In the genomic region with DNA sequence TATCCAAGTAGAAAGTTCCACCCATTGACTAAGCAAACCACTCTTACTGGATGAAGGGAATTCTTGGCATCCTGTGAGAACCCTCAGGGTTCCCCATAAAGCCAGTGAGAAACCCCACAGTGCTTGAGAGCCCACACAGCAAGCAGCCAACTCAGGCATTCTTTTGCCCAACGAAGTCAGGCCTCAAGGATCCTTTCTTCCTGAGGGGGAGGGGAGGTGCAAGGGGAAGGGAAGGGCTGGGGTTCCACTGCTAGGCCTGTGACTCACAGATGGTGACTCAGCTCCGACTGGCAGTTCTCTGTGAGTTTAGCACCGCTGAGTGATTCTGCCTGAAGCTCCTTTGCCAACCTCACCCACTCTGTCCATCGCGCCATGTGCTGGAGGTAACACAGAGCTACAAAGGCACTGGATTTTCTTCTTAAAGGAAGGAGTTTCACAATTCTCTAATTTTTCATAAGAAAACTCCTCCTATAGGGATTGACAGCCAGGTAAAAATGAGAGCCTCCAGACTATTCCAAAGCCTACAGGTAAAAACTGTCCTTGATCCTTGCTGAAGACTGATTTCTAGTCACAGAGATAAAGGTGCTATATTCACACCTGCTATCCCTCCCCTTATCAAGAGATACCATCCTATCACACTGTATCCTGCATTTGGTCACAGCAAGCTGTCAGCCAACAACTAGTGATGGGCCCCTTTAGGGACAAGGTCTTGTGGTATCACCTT, we compare ENCODE assay signal across 8 cellular contexts. TPM values are rescaled to one million over a fixed set of nuclear protein-coding genes. Genes with fewer than 3 reads are reported as not detected.
A peak's percentile ranks its signal among the peaks of the same experiment; 100 is the strongest.
DNase-seq lines count a peak whose midpoint lies in the region; ATAC-seq and TF ChIP-seq lines count a peak whose summit lies in the region.

No MANE protein-coding gene starts in this region.

- TF ChIP-seq CTCF in cardiac fibroblast (IDR thresholded peaks at IDR 0.05; ENCODE audit: low read depth, low read length), result no peak
- no peak for TF ChIP-seq CTCF in kidney epithelial cell (IDR thresholded peaks at IDR 0.05; ENCODE audit: insufficient read depth, low read length, poor library complexity, severe bottlenecking)

- peak; percentile 20; the same call in 1 of the 2 replicates for TF ChIP-seq RAD21 in Ishikawa (IDR thresholded peaks at IDR 0.05; ENCODE audit: low read depth)

- peaks cover 7% of the 10 kb centered on the region for H3K36me3 ChIP-seq in kidney epithelial cell (ENCODE audit: control insufficient read depth, insufficient read depth, low read length)

- peak; percentile 78; the same call in 1 of the 2 replicates for TF ChIP-seq EP300 in Ishikawa (IDR thresholded peaks at IDR 0.05; ENCODE audit: borderline replicate concordance)

- DNase-seq in AG20443 (ENCODE audit: low spot score) (peak; percentile 93), cardiac fibroblast (ENCODE audit: low read depth in 2 of 2) (peak; percentile 96 to 98), kidney epithelial cell (ENCODE audit: low read depth) (peak; percentile 96)
- peak; percentile 90 for DNase-seq in stimulated activated CD4-positive, alpha-beta T cell treated with anti-CD3 and anti-CD28 coated beads, Interleukin-1b, Interleukin-23, amount 100 ng/mL, for 48 hours

- ATAC-seq in activated CD4-positive, CD25-positive, alpha-beta regulatory T cell treated with anti-CD3 and anti-CD28 coated beads, Interleukin-2, amount 50 U/mL, for 24 hours, result peak; percentile 57 to 62
- ATAC-seq in HG03095 (IDR thresholded peaks at IDR 0.05; ENCODE audit: unreplicated experiment) (no peak), GM21515 (IDR thresholded peaks at IDR 0.05; ENCODE audit: unreplicated experiment) (no peak)

- no peaks in the 10 kb centered on the region for H3K27me3 ChIP-seq in kidney epithelial cell (ENCODE audit: control insufficient read depth, insufficient read depth, low read length)

- H3K4me3 ChIP-seq in cardiac fibroblast (replicated peaks in 1 of 2; ENCODE audit: low read depth in 2 of 2, low read length in 2 of 2) (peak overlapping the region in 1 of 2 donors; percentile 39), kidney epithelial cell (ENCODE audit: low read depth, low read length) (no peak overlapping the region)

TF ChIP-seq in Ishikawa, 13 proteins besides CTCF, POLR2A, EP300 and RAD21:
- TF ChIP-seq EGR1 (IDR thresholded peaks at IDR 0.05), result no peak
- TF ChIP-seq, protein P1, sequence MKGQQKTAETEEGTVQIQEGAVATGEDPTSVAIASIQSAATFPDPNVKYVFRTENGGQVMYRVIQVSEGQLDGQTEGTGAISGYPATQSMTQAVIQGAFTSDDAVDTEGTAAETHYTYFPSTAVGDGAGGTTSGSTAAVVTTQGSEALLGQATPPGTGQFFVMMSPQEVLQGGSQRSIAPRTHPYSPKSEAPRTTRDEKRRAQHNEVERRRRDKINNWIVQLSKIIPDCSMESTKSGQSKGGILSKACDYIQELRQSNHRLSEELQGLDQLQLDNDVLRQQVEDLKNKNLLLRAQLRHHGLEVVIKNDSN (IDR thresholded peaks at IDR 0.05), result no peak
- peak; percentile 81 for TF ChIP-seq NFIC (IDR thresholded peaks at IDR 0.05)
- no peak for TF ChIP-seq ZBTB7A (IDR thresholded peaks at IDR 0.05; ENCODE audit: low read depth)
- peak; percentile 79 for TF ChIP-seq TCF12 (IDR thresholded peaks at IDR 0.05; ENCODE audit: low read depth)
- TF ChIP-seq CEBPB (IDR thresholded peaks at IDR 0.05), result peak; percentile 54; the same call in 1 of the 2 replicates
- TF ChIP-seq TEAD4 (IDR thresholded peaks at IDR 0.05), result peak; percentile 81
- peak; percentile 59; the same call in 1 of the 2 replicates for TF ChIP-seq YY1 (IDR thresholded peaks at IDR 0.05; ENCODE audit: low read depth)
- TF ChIP-seq, protein P2, sequence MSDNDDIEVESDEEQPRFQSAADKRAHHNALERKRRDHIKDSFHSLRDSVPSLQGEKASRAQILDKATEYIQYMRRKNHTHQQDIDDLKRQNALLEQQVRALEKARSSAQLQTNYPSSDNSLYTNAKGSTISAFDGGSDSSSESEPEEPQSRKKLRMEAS (IDR thresholded peaks at IDR 0.05), result peak; percentile 62

RNA-seq across cellular contexts. Expression of gene ENO1, which starts 4.8 kb away (rescaled TPM):
- 1,235 and 1,336 TPM in 2 replicates for total RNA-seq in kidney epithelial cell

RNA-seq across cellular contexts. Expression of gene RERE, which starts 56.2 kb away (rescaled TPM):
- 33.3 and 47.5 TPM in 2 replicates for total RNA-seq in kidney epithelial cell

Comparison
In these comparisons a context has a peak if more than half of its experiments do, and no peak if none do; other contexts are left out.
1. ATAC-seq: peak in activated CD4-positive, CD25-positive, alpha-beta regulatory T cell treated with anti-CD3 and anti-CD28 coated beads, Interleukin-2, amount 50 U/mL, for 24 hours (2 of 2); none in HG03095 (single experiment) and GM21515 (single experiment).
2. Peak in every context shown above with its lines, with median percentiles within 50 percentile points of each other: DNase-seq.